Comparison of ENCODE assay signal across 18 cellular contexts in the genomic region with DNA sequence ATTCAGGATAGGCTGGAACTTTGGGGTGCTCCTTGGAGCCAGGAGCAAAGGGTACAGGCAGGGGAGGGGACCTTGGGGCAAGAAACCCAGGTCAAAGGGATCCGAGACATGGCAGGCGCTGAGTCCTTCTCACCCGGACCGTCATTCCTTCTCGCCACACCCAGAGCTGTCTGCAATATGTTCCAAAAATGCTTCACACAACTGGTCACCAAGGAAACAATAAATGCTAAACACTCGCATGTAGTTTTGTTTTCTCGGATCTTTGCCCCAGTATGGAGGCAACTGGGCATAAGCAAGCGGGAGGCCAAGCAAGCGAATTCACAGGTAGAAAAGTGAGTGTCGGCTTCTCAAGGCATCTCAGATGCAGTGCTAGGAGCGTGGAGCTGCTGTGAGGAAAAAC.
A peak's percentile ranks its signal among the peaks of the same experiment; 100 is the strongest.
DNase-seq lines count a peak whose midpoint lies in the region; ATAC-seq and TF ChIP-seq lines count a peak whose summit lies in the region.
"Had no signal": no experiment of that assay in that cellular context is flagged by ENCODE, and none has a peak within 500 bp of the region (broad histone marks: within the 10 kb centered on the region; RNA-seq: fewer than 3 reads in every experiment).

No MANE protein-coding gene starts in this region.

- peaks cover 96% of the 10 kb centered on the region for H3K4me1 ChIP-seq in CD8-positive, alpha-beta T cell (ENCODE audit: insufficient read depth, low read length)
- H3K4me1 ChIP-seq in smooth muscle cell (ENCODE audit: low read depth) = peaks cover 7% of the 10 kb centered on the region

- no peak overlapping the region for H3K4me3 ChIP-seq in CD8-positive, alpha-beta T cell (ENCODE audit: low read depth, low read length)
- H3K4me3 ChIP-seq in dorsolateral prefrontal cortex = peak overlapping the region in 1 of 59 donors; percentile 49
- H3K4me3 ChIP-seq in smooth muscle cell = no peak overlapping the region
- H3K4me3 ChIP-seq: coronary artery, tibial artery had no signal

- H3K79me2 ChIP-seq in smooth muscle cell (ENCODE audit: low read depth) = peaks cover 30% of the 10 kb centered on the region

- H4K20me1 ChIP-seq in smooth muscle cell (ENCODE audit: low read depth) = no peaks in the 10 kb centered on the region

- peaks cover 31% of the 10 kb centered on the region for H3K36me3 Mint-ChIP-seq in CD8-positive, alpha-beta T cell
- H3K36me3 Mint-ChIP-seq in T-cell (peaks cover 31% of the 10 kb centered on the region), glutamatergic neuron (ENCODE audit: unreplicated experiment) (no peaks in the 10 kb centered on the region)

- peak overlapping the region; percentile 6 for H3K4me2 ChIP-seq in smooth muscle cell

- H3F3A ChIP-seq in smooth muscle cell (ENCODE audit: low read depth) = no peaks in the 10 kb centered on the region

- no peaks in the 10 kb centered on the region for H3K36me3 ChIP-seq in CD8-positive, alpha-beta T cell (ENCODE audit: insufficient read depth, low read length)
- H3K36me3 ChIP-seq in smooth muscle cell (ENCODE audit: low read depth) = no peaks in the 10 kb centered on the region
- H3K36me3 ChIP-seq: tibial artery had no signal

- ATAC-seq in CD8-positive, alpha-beta T cell = no peak
- no peak for ATAC-seq in T-cell (replicated peaks in 1 of 4)
- no peak for ATAC-seq in GM18907 (IDR thresholded peaks at IDR 0.05; ENCODE audit: unreplicated experiment)
- ATAC-seq in GM18867 (IDR thresholded peaks at IDR 0.05; ENCODE audit: unreplicated experiment) = no peak

- intact Hi-C loops in CD8-positive, alpha-beta T cell (cut with DNase I, micrococcal nuclease) = no loop called here
- intact Hi-C loops in dorsolateral prefrontal cortex (cut with DNase I) = loop anchor here in 1 of 2 donors (5.0 kb wide), 1 partner anchor 79 kb away; a partner anchor contains a TSS

- peak overlapping the region; percentile 96 for H3K27ac Mint-ChIP-seq in CD8-positive, alpha-beta T cell
- H3K27ac Mint-ChIP-seq in T-cell (peak overlapping the region; percentile 94 to 98), glutamatergic neuron (ENCODE audit: unreplicated experiment) (no peak overlapping the region)

- 95% methylated on average over 11 of the region's 11 CpGs for WGBS in smooth muscle cell (ENCODE audit: low lambda C conversion rate)

- peak overlapping the region; percentile 17 for H3K27ac ChIP-seq in CD8-positive, alpha-beta T cell (ENCODE audit: low read depth, low read length)
- H3K27ac ChIP-seq in dorsolateral prefrontal cortex = peak overlapping the region in 57 of 59 donors; percentile 50 to 98 (median 91)
- H3K27ac ChIP-seq in smooth muscle cell (ENCODE audit: low read depth) = peak overlapping the region; percentile 83
- H3K27ac ChIP-seq: coronary artery, tibial artery had no signal

- H3K9me3 ChIP-seq in CD8-positive, alpha-beta T cell (ENCODE audit: low read length) = no peaks in the 10 kb centered on the region
- no peaks in the 10 kb centered on the region for H3K9me3 ChIP-seq in smooth muscle cell (replicated peaks; ENCODE audit: low read depth)
- H3K9me3 ChIP-seq: tibial artery had no signal

- no peaks in the 10 kb centered on the region for H3K27me3 Mint-ChIP-seq in CD8-positive, alpha-beta T cell (ENCODE audit: low read depth)
- H3K27me3 Mint-ChIP-seq in T-cell (no peaks in the 10 kb centered on the region), glutamatergic neuron (ENCODE audit: unreplicated experiment) (no peaks in the 10 kb centered on the region)

- peaks cover 3% of the 10 kb centered on the region for H3K9me3 Mint-ChIP-seq in CD8-positive, alpha-beta T cell
- H3K9me3 Mint-ChIP-seq in T-cell = peaks cover 0 to 12% (median 6%) of the 10 kb centered on the region in 3 donors
- H3K9me3 Mint-ChIP-seq in glutamatergic neuron (ENCODE audit: unreplicated experiment) = no peaks in the 10 kb centered on the region
- H3K9me3 Mint-ChIP-seq: H9 had no signal

- TF ChIP-seq CTCF in CD8-positive, alpha-beta T cell (IDR thresholded peaks at IDR 0.05) = no peak
- TF ChIP-seq CTCF in dorsolateral prefrontal cortex (IDR thresholded peaks at IDR 0.05 in 54 of 56, conservative IDR thresholded peaks at IDR 0.05 in 2 of 56; ENCODE audit: low read depth in 1 of 56, partially characterized antibody in 56 of 56) (no peak), smooth muscle cell (IDR thresholded peaks at IDR 0.05; ENCODE audit: borderline replicate concordance, insufficient read depth, poor library complexity, severe bottlenecking) (no peak), glutamatergic neuron (IDR thresholded peaks at IDR 0.05; ENCODE audit: partially characterized antibody, unreplicated experiment) (no peak)

- no peaks in the 10 kb centered on the region for H3K27me3 ChIP-seq in CD8-positive, alpha-beta T cell (ENCODE audit: insufficient read depth, low read length)
- H3K27me3 ChIP-seq in dorsolateral prefrontal cortex (no peaks in the 10 kb centered on the region), smooth muscle cell (ENCODE audit: low read depth) (no peaks in the 10 kb centered on the region)
- H3K27me3 ChIP-seq: tibial artery had no signal

- POLR2A ChIA-PET in CD8-positive, alpha-beta T cell (lab: Charles Lee) = interaction anchor here (0.9 to 7.3 kb wide), 7 partner anchors 8 to 48 kb away, joined by 3 to 64 read pairs (median 7); no protein-coding TSS in a partner anchor
- POLR2A ChIA-PET in T-cell (lab: Charles Lee) = interaction anchor here in 1 of 2 donors (0.5 kb wide), 1 partner anchor 9 kb away, joined by 3 read pairs; no protein-coding TSS in a partner anchor

- peaks cover 96% of the 10 kb centered on the region for H3K4me1 Mint-ChIP-seq in CD8-positive, alpha-beta T cell (ENCODE audit: low read depth)
- peaks cover 92 to 96% (median 96%) of the 10 kb centered on the region in 3 donors for H3K4me1 Mint-ChIP-seq in T-cell
- peaks cover 1% of the 10 kb centered on the region for H3K4me1 Mint-ChIP-seq in glutamatergic neuron (ENCODE audit: low read depth, unreplicated experiment)

- peak overlapping the region; percentile 20 for H3K4me3 Mint-ChIP-seq in CD8-positive, alpha-beta T cell
- H3K4me3 Mint-ChIP-seq in T-cell (peak overlapping the region in 2 of 3 donors; percentile 1 to 6), glutamatergic neuron (ENCODE audit: unreplicated experiment) (no peak overlapping the region)
- H3K4me3 Mint-ChIP-seq: H9 had no signal

- no peak overlapping the region for H2AFZ ChIP-seq in smooth muscle cell (ENCODE audit: low read depth)

- CTCF ChIA-PET in CD8-positive, alpha-beta T cell (lab: Charles Lee) = interaction anchor here (1.4 to 2.6 kb wide), 4 partner anchors 10 to 22 kb away, joined by 4 to 12 read pairs (median 5); no protein-coding TSS in a partner anchor
- CTCF ChIA-PET in T-cell (lab: Charles Lee) = no interaction called here

- no peak for DNase-seq in CD8-positive, alpha-beta T cell
- no peak for DNase-seq in T-cell
- DNase-seq in dorsolateral prefrontal cortex = no peak
- DNase-seq in smooth muscle cell (lab: John Stamatoyannopoulos, UW; ENCODE audit: unreplicated experiment) = no peak
- DNase-seq in glutamatergic neuron = no peak
- no peak for DNase-seq in H4 (ENCODE audit: low spot score)
- DNase-seq: activated CD8-positive, alpha-beta memory T cell treated with anti-CD3 and anti-CD28 coated beads for 24 hours; activated gamma-delta T cell; DMS153; foreskin melanocyte; H9; Karpas-422; NCI-H2171 treated with DMSO at 0.1 percent for 48 hours; stimulated activated CD4-positive, alpha-beta T cell treated with anti-CD3 and anti-CD28 coated beads, Interleukin-4, amount 100 ng/mL, for 24 hours; tibial artery had no signal

- H3K9ac ChIP-seq in smooth muscle cell (ENCODE audit: low read depth) = peak overlapping the region; percentile 2

Comparison
In these comparisons a context has a peak if more than half of its experiments do, and no peak if none do; other contexts are left out.
1. H3K27ac ChIP-seq: peak in every context shown above with its lines; median percentile 91 in dorsolateral prefrontal cortex; 83 in smooth muscle cell; 17 in CD8-positive, alpha-beta T cell.